ENCODE assay signal across 15 cellular contexts in the genomic region with DNA sequence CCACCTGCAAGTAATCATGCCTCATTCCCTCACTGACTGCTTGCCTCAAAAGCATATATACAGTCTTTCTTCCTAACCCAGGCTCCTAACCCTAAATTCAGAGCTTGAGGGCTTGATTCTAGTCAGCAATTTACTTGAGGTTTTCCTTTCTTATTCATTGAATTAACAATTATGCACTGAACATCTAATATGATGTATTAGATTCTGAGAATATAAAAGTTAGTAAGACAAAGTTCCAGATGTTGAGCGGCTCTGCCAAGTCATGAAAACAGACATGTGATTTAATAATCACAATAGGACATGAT. TPM values are rescaled to one million over a fixed set of nuclear protein-coding genes. Genes with fewer than 3 reads are reported as not detected.
A peak's percentile ranks its signal among the peaks of the same experiment; 100 is the strongest.
DNase-seq lines count a peak whose midpoint lies in the region; ATAC-seq and TF ChIP-seq lines count a peak whose summit lies in the region.
"Had no signal": no experiment of that assay in that cellular context is flagged by ENCODE, and none has a peak within 500 bp of the region (broad histone marks: within the 10 kb centered on the region; RNA-seq: fewer than 3 reads in every experiment).

No MANE protein-coding gene starts in this region.

- POLR2A ChIA-PET in OCI-LY7 (lab: Charles Lee) = interaction anchor here (1.1 to 3.4 kb wide), 5 partner anchors 9 to 512 kb away, joined by 4 to 28 read pairs (median 23); a partner anchor contains a TSS

- ATAC-seq in stimulated activated naive CD8-positive, alpha-beta T cell treated with anti-CD3 and anti-CD28 coated beads, Interleukin-15, amount 100 ng/mL, for 72 hours = no peak
- ATAC-seq in GM18502 (IDR thresholded peaks at IDR 0.05; ENCODE audit: poor library complexity, unreplicated experiment) = no peak
- no peak for ATAC-seq in GM21423 (IDR thresholded peaks at IDR 0.05; ENCODE audit: unreplicated experiment)
- ATAC-seq: gastrocnemius medialis had no signal

- H3K79me2 ChIP-seq in OCI-LY7 (ENCODE audit: insufficient read depth, low read depth, low read length) = peaks cover 36% of the 10 kb centered on the region

- H3K4me3 Mint-ChIP-seq in activated naive CD4-positive, alpha-beta T cell treated with anti-CD3 and anti-CD28 coated beads for 36 hours = peak overlapping the region; percentile 76
- H3K4me3 Mint-ChIP-seq in stimulated activated naive CD8-positive, alpha-beta T cell treated with anti-CD3 and anti-CD28 coated beads, Interleukin-15, amount 100 ng/mL, for 72 hours = peak overlapping the region in 1 of 2 donors; percentile 84
- H3K4me3 Mint-ChIP-seq: brain had no signal

- no peaks in the 10 kb centered on the region for H4K20me1 ChIP-seq in OCI-LY7 (ENCODE audit: insufficient read depth, low read length)

- H3K4me1 Mint-ChIP-seq in activated naive CD4-positive, alpha-beta T cell treated with anti-CD3 and anti-CD28 coated beads for 36 hours (ENCODE audit: low read depth) = peaks cover 29% of the 10 kb centered on the region
- peaks cover 22% of the 10 kb centered on the region for H3K4me1 Mint-ChIP-seq in stimulated activated naive CD8-positive, alpha-beta T cell treated with anti-CD3 and anti-CD28 coated beads, Interleukin-15, amount 100 ng/mL, for 72 hours

- H3K27ac Mint-ChIP-seq in activated naive CD4-positive, alpha-beta T cell treated with anti-CD3 and anti-CD28 coated beads for 36 hours = peak overlapping the region; percentile 98
- peak overlapping the region; percentile 97 to 99 for H3K27ac Mint-ChIP-seq in stimulated activated naive CD8-positive, alpha-beta T cell treated with anti-CD3 and anti-CD28 coated beads, Interleukin-15, amount 100 ng/mL, for 72 hours
- H3K27ac Mint-ChIP-seq: brain had no signal

- no peak for TF ChIP-seq CTCF in OCI-LY7 (conservative IDR thresholded peaks at IDR 0.05; ENCODE audit: low read length)

- H3K36me3 ChIP-seq in OCI-LY7 (ENCODE audit: insufficient read depth, low read length) = no peaks in the 10 kb centered on the region; the same call in 1 of the 2 replicates
- H3K36me3 ChIP-seq in duodenal mucosa (ENCODE audit: control insufficient read depth in 1 of 2, insufficient read depth in 2 of 2, low read length in 2 of 2) = no peaks in the 10 kb centered on the region
- H3K36me3 ChIP-seq: gastrocnemius medialis, vagina had no signal

- H3K4me3 ChIP-seq in OCI-LY7 (ENCODE audit: low read depth, low read length, poor library complexity, severe bottlenecking) (peak overlapping the region; percentile 68), duodenal mucosa (ENCODE audit: low read depth in 1 of 2, low read length in 2 of 2) (no peak overlapping the region)
- H3K4me3 ChIP-seq: gastrocnemius medialis, mucosa of descending colon, vagina had no signal

- H3K27me3 Mint-ChIP-seq in activated naive CD4-positive, alpha-beta T cell treated with anti-CD3 and anti-CD28 coated beads for 36 hours (ENCODE audit: low read depth) = no peaks in the 10 kb centered on the region
- peaks cover 8% of the 10 kb centered on the region for H3K27me3 Mint-ChIP-seq in stimulated activated naive CD8-positive, alpha-beta T cell treated with anti-CD3 and anti-CD28 coated beads, Interleukin-15, amount 100 ng/mL, for 72 hours
- H3K27me3 Mint-ChIP-seq: brain had no signal

- no peak for DNase-seq in activated naive CD4-positive, alpha-beta T cell treated with anti-CD3 and anti-CD28 coated beads for 36 hours
- DNase-seq in activated naive CD4-positive, alpha-beta T cell (lab: John Stamatoyannopoulos, UW) = no peak
- no peak for DNase-seq in OCI-LY7 (ENCODE audit: low spot score)
- no peak for DNase-seq in stimulated activated naive CD8-positive, alpha-beta T cell treated with anti-CD3 and anti-CD28 coated beads, Interleukin-15, amount 100 ng/mL, for 72 hours
- no peak for DNase-seq in activated effector memory CD4-positive, alpha-beta T cell treated with Interleukin-2 at 50 U/mL for 16 hours
- DNase-seq: effector CD8-positive, alpha-beta T cell; gastrocnemius medialis; NCI-H1694 treated with DMSO at 0.1 percent for 48 hours had no signal

- peaks cover 1% of the 10 kb centered on the region for H3K36me3 Mint-ChIP-seq in activated naive CD4-positive, alpha-beta T cell treated with anti-CD3 and anti-CD28 coated beads for 36 hours (ENCODE audit: low read depth)
- H3K36me3 Mint-ChIP-seq: brain, immature natural killer cell had no signal

- CTCF ChIA-PET in activated naive CD4-positive, alpha-beta T cell treated with anti-CD3 and anti-CD28 coated beads for 36 hours (lab: Charles Lee) = interaction anchor here (0.7 to 5.3 kb wide), 5 partner anchors 8 to 109 kb away, joined by 3 to 50 read pairs (median 9); no protein-coding TSS in a partner anchor
- CTCF ChIA-PET in OCI-LY7 (lab: Charles Lee; ENCODE audit: unreplicated experiment) = no interaction called here

- intact Hi-C loops in activated naive CD4-positive, alpha-beta T cell treated with anti-CD3 and anti-CD28 coated beads for 36 hours (cut with micrococcal nuclease) = loop anchor here (1.0 to 10.0 kb wide), 15 partner anchors 9 to 1083 kb away; a partner anchor contains a TSS
- intact Hi-C loops in OCI-LY7 (cut with micrococcal nuclease; ENCODE audit: unreplicated experiment) = loop anchor here (10.0 kb wide), 1 partner anchor 513 kb away; no protein-coding TSS in a partner anchor

- no peaks in the 10 kb centered on the region for H3K9me3 Mint-ChIP-seq in activated naive CD4-positive, alpha-beta T cell treated with anti-CD3 and anti-CD28 coated beads for 36 hours
- peaks cover 0 to 5% of the 10 kb centered on the region in 2 donors for H3K9me3 Mint-ChIP-seq in stimulated activated naive CD8-positive, alpha-beta T cell treated with anti-CD3 and anti-CD28 coated beads, Interleukin-15, amount 100 ng/mL, for 72 hours
- H3K9me3 Mint-ChIP-seq: brain, immature natural killer cell had no signal

- H3K9me3 ChIP-seq in OCI-LY7 (ENCODE audit: low read length) (no peaks in the 10 kb centered on the region), duodenal mucosa (ENCODE audit: control insufficient read depth in 1 of 2, low read length in 2 of 2) (no peaks in the 10 kb centered on the region)
- H3K9me3 ChIP-seq: gastrocnemius medialis, mucosa of descending colon, vagina had no signal

- peak overlapping the region; percentile 74 for H3K4me2 ChIP-seq in OCI-LY7 (ENCODE audit: low read length)

- peak overlapping the region; percentile 93 for H2AFZ ChIP-seq in OCI-LY7 (ENCODE audit: low read length)

- H3K27me3 ChIP-seq in duodenal mucosa (ENCODE audit: control insufficient read depth in 1 of 2, insufficient read depth in 2 of 2, low read length in 2 of 2) = peaks cover 0 to 3% of the 10 kb centered on the region in 2 donors
- H3K27me3 ChIP-seq: gastrocnemius medialis, vagina had no signal

- H3K4me1 ChIP-seq in OCI-LY7 (ENCODE audit: insufficient read depth, low read length, poor library complexity, severe bottlenecking) (peaks cover 38% of the 10 kb centered on the region), duodenal mucosa (ENCODE audit: control insufficient read depth in 1 of 2, insufficient read depth in 2 of 2, low read length in 2 of 2) (no peaks in the 10 kb centered on the region)
- H3K4me1 ChIP-seq: gastrocnemius medialis had no signal

- H3K27ac ChIP-seq in OCI-LY7 (ENCODE audit: low read depth, low read length, poor library complexity, severe bottlenecking) (peak overlapping the region; percentile 86), duodenal mucosa (ENCODE audit: low read depth, low read length) (peak overlapping the region; percentile 44)
- H3K27ac ChIP-seq: gastrocnemius medialis had no signal

- no peaks in the 10 kb centered on the region for H3K9me2 ChIP-seq in OCI-LY7 (ENCODE audit: insufficient read depth, low read length)

- no TSS peak for BruUV-seq in OCI-LY7 (replicated peaks; lab: Mats Ljungman, UMichigan)

- no peak overlapping the region for H3K9ac ChIP-seq in duodenal mucosa (ENCODE audit: low read depth in 1 of 2, low read length in 2 of 2)

RNA-seq across cellular contexts. Expression of a gene that starts 1.0 kb away (rescaled TPM):
- total RNA-seq in activated naive CD4-positive, alpha-beta T cell treated with anti-CD3 and anti-CD28 coated beads for 36 hours = 10 to 100 TPM; 12.2 to 13.7 TPM
- 16.0 and 18.2 TPM in 2 replicates for total RNA-seq in OCI-LY7 (2014; rRNA removed; shearing (Covaris generic))
- 28.1 and 30.8 TPM in 2 replicates for total RNA-seq in OCI-LY7 (2022)
- total RNA-seq: gastrocnemius medialis, vagina had no signal
